ENCODE assay signal across 27 cellular contexts in genomic region chr16:13839577-13839976, GRCh38.
DNase-seq lines count a peak whose midpoint lies in the region; ATAC-seq and TF ChIP-seq lines count a peak whose summit lies in the region.
"Had no signal": no experiment of that assay in that cellular context is flagged by ENCODE, and none has a peak within 500 bp of the region (broad histone marks: within the 10 kb centered on the region; RNA-seq: fewer than 3 reads in every experiment).

No MANE protein-coding gene starts in this region.

- H3K27ac ChIP-seq in esophagus muscularis mucosa (replicated peaks in 1 of 4) (no peak overlapping the region), psoas muscle (no peak overlapping the region)
- H3K27ac ChIP-seq: dorsolateral prefrontal cortex had no signal

- H3K27me3 ChIP-seq in esophagus muscularis mucosa (peaks cover 0 to 8% (median 0%) of the 10 kb centered on the region in 4 donors), psoas muscle (ENCODE audit: insufficient read depth in 3 of 3, low read length in 2 of 3) (peaks cover 0 to 3% (median 0%) of the 10 kb centered on the region in 3 donors)

- H3K9me3 Mint-ChIP-seq in endothelial cell (ENCODE audit: unreplicated experiment) = no peaks in the 10 kb centered on the region
- H3K9me3 Mint-ChIP-seq: natural killer cell treated with Interleukin-12 subunit alpha and Interleukin-12 subunit beta and Interleukin-15 and Interleukin-18, amount 100 ng/mL, for 72 hours; type B pancreatic cell had no signal

- H3K36me3 Mint-ChIP-seq in endothelial cell (ENCODE audit: low read depth, unreplicated experiment) = no peaks in the 10 kb centered on the region
- H3K36me3 Mint-ChIP-seq: brain; CD14-positive monocyte; natural killer cell treated with Interleukin-12 subunit alpha and Interleukin-12 subunit beta and Interleukin-15 and Interleukin-18, amount 100 ng/mL, for 72 hours; type B pancreatic cell had no signal

- H3K36me3 ChIP-seq in esophagus muscularis mucosa (no peaks in the 10 kb centered on the region), psoas muscle (ENCODE audit: insufficient read depth in 1 of 2, low read depth in 1 of 2) (no peaks in the 10 kb centered on the region)

- WGBS in esophagus muscularis mucosa = 88% methylated on average over 3 of the region's 3 CpGs
- WGBS in psoas muscle, 3 donors = 78 to 85% (median 84%) methylated on average over 3 of the region's 3 CpGs

- H3K4me1 Mint-ChIP-seq in endothelial cell (ENCODE audit: unreplicated experiment) = no peaks in the 10 kb centered on the region
- H3K4me1 Mint-ChIP-seq: brain, CD14-positive monocyte had no signal

- ATAC-seq in psoas muscle = no peak

- intact Hi-C loops in esophagus muscularis mucosa (cut with DNase I) = no loop called here
- intact Hi-C loops in psoas muscle (cut with DNase I) = no loop called here

- TF ChIP-seq POLR2A in NB4 (IDR thresholded peaks at IDR 0.05; ENCODE audit: extremely low read depth, insufficient read length) (no peak), esophagus muscularis mucosa (IDR thresholded peaks at IDR 0.05; ENCODE audit: low read depth) (no peak)

- no peak overlapping the region for H3K4me3 Mint-ChIP-seq in endothelial cell (ENCODE audit: unreplicated experiment)
- H3K4me3 Mint-ChIP-seq: CD14-positive monocyte; natural killer cell treated with Interleukin-12 subunit alpha and Interleukin-12 subunit beta and Interleukin-15 and Interleukin-18, amount 100 ng/mL, for 72 hours; type B pancreatic cell had no signal

- no peak for DNase-seq in AG09309 (ENCODE audit: low read depth)
- peak; percentile 6 for DNase-seq in NB4 (ENCODE audit: low read depth)
- DNase-seq in endothelial cell (ENCODE audit: low spot score) = no peak
- no peak for DNase-seq in stimulated activated CD4-positive, alpha-beta T cell treated with anti-CD3 and anti-CD28 coated beads, Interleukin-4, amount 100 ng/mL, for 24 hours
- no peak for DNase-seq in esophagus muscularis mucosa (ENCODE audit: extremely low spot score)
- no peak for DNase-seq in psoas muscle
- DNase-seq in NCI-H345 treated with DMSO at 0.1 percent for 48 hours (lab: John Stamatoyannopoulos, UW; ENCODE audit: unreplicated experiment) = no peak
- DNase-seq: ACHN; activated CD4-positive, alpha-beta T cell treated with anti-CD3 and anti-CD28 coated beads, Interleukin-2, amount 50 U/mL, for 48 hours; activated naive CD4-positive, alpha-beta T cell treated with Interleukin-2 at 50 U/mL for 16 hours; DMS79; dorsolateral prefrontal cortex; glutamatergic neuron; KBM-7; kidney; NCI-H1048; NCI-H187; NCI-H2171; NCI-H524; NK-92 treated with Interleukin-12 subunit alpha and Interleukin-12 subunit beta, amount 100 ng/mL, for 24 hours; T-helper 1 cell had no signal

- H3K27ac Mint-ChIP-seq in endothelial cell (ENCODE audit: unreplicated experiment) = no peak overlapping the region
- H3K27ac Mint-ChIP-seq: CD14-positive monocyte; natural killer cell treated with Interleukin-12 subunit alpha and Interleukin-12 subunit beta and Interleukin-15 and Interleukin-18, amount 100 ng/mL, for 72 hours; type B pancreatic cell had no signal

- no peak overlapping the region for H3K4me3 ChIP-seq in AG09309 (ENCODE audit: control insufficient read depth, low read depth, low read length)
- H3K4me3 ChIP-seq in NB4 (ENCODE audit: low read depth, low read length) = no peak overlapping the region
- H3K4me3 ChIP-seq in esophagus muscularis mucosa = no peak overlapping the region
- H3K4me3 ChIP-seq in psoas muscle = no peak overlapping the region
- H3K4me3 ChIP-seq: dorsolateral prefrontal cortex, smooth muscle cell had no signal

- no peaks in the 10 kb centered on the region for H3K27me3 Mint-ChIP-seq in endothelial cell (ENCODE audit: unreplicated experiment)

- TF ChIP-seq CTCF in AG09309 (IDR thresholded peaks at IDR 0.05; ENCODE audit: control insufficient read depth, insufficient read depth, low read depth, low read length, missing control alignments) (peak; percentile 5), GM12873 (IDR thresholded peaks at IDR 0.05; ENCODE audit: insufficient read depth, low read depth, low read length, missing control alignments) (peak; percentile 36), NB4 (IDR thresholded peaks at IDR 0.05; ENCODE audit: low read depth, low read length) (peak; percentile 32), endothelial cell (IDR thresholded peaks at IDR 0.05; ENCODE audit: unreplicated experiment) (peak; percentile 29), esophagus muscularis mucosa (IDR thresholded peaks at IDR 0.05) (no peak), psoas muscle (IDR thresholded peaks at IDR 0.05) (no peak)

- no peak for TF ChIP-seq EP300 in esophagus muscularis mucosa (IDR thresholded peaks at IDR 0.05)

- H3K9me3 ChIP-seq in esophagus muscularis mucosa = no peaks in the 10 kb centered on the region
- no peaks in the 10 kb centered on the region for H3K9me3 ChIP-seq in psoas muscle

- no peaks in the 10 kb centered on the region for H3K4me1 ChIP-seq in esophagus muscularis mucosa
- no peaks in the 10 kb centered on the region for H3K4me1 ChIP-seq in psoas muscle

Comparison
In these comparisons a context has a peak if more than half of its experiments do, and no peak if none do; other contexts are left out.
1. CTCF ChIP-seq: peak in AG09309 (single experiment), GM12873 (single experiment), NB4 (single experiment) and endothelial cell (single experiment); none in esophagus muscularis mucosa (0 of 3) and psoas muscle (single experiment).